Comparison of ENCODE assay signal across 8 cellular contexts in the genomic region with DNA sequence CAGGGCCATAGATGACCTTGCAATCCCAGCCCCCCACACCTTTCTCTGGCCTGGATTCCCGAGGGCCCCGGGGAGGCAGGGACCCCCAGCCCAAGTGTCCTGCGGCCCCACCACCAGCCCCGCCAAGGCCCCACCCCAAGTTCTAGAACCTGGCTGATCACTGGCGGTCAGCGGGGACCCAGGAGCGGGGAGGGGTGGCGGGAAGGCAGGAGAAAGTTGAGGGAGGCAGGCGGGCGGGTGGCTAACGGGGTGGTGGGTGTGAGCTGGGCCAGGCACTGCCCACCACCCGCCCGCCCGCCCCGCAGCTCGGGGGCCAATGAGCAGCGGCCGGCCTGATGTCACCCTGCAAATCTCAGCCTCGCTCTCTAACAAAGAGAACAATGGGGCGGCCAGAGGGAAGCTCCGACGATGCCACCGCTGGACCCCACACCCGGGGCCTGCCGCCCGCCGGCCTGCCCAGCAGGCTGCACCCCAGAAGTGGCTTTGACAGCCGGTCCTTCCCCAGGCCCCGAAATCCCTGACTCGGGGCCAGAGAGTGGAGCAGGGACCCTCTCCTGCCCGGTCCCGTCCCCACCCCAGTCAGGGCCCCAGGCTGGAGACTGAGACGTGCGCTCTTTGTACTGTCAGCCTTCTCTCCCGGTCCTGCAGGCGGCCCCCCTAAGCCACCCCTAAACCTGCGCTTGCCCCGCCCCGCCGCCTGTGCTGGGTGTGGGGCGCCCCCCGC. TPM values are rescaled to one million over a fixed set of nuclear protein-coding genes. Genes with fewer than 3 reads are reported as not detected.
A peak's percentile ranks its signal among the peaks of the same experiment; 100 is the strongest.
DNase-seq lines count a peak whose midpoint lies in the region; ATAC-seq and TF ChIP-seq lines count a peak whose summit lies in the region.

No MANE protein-coding gene starts in this region.

- H3K27ac Mint-ChIP-seq in activated T-cell treated with anti-CD3 and anti-CD28 coated beads, Interleukin-2, amount 50 U/mL, for 72 hours, result no peak overlapping the region

- no peak for TF ChIP-seq CTCF in colonic mucosa (IDR thresholded peaks at IDR 0.05)

- no peak for ATAC-seq in HG02973 (IDR thresholded peaks at IDR 0.05; ENCODE audit: unreplicated experiment)
- no peak for ATAC-seq in activated T-cell treated with anti-CD3 and anti-CD28 coated beads, Interleukin-2, amount 50 U/mL, for 72 hours (replicated peaks in 1 of 2)

- peaks cover 13% of the 10 kb centered on the region for H3K27me3 Mint-ChIP-seq in activated T-cell treated with anti-CD3 and anti-CD28 coated beads, Interleukin-2, amount 50 U/mL, for 72 hours (ENCODE audit: low read depth)

- H3K4me1 ChIP-seq in colonic mucosa (no peaks in the 10 kb centered on the region), subcutaneous abdominal adipose tissue (ENCODE audit: control insufficient read depth in 5 of 5, insufficient read depth in 5 of 5, low read length in 5 of 5) (peaks cover 0 to 20% (median 15%) of the 10 kb centered on the region in 5 donors)

- H3K27ac ChIP-seq in colonic mucosa (peak overlapping the region; percentile 70), layer of hippocampus (ENCODE audit: low read depth, low read length) (peak overlapping the region; percentile 88), subcutaneous abdominal adipose tissue (ENCODE audit: low read depth, low read length) (no peak overlapping the region)

- H3K9ac ChIP-seq in colonic mucosa (ENCODE audit: low read depth in 2 of 2, low read length in 2 of 2), result peak overlapping the region; percentile 61 to 68
- peak overlapping the region in 4 of 5 donors; percentile 42 to 68 (median 56) for H3K9ac ChIP-seq in subcutaneous abdominal adipose tissue (ENCODE audit: low read length in 5 of 5)

- no peaks in the 10 kb centered on the region for H3K27me3 ChIP-seq in colonic mucosa
- no peaks in the 10 kb centered on the region for H3K27me3 ChIP-seq in layer of hippocampus (ENCODE audit: control insufficient read depth, insufficient read depth, low read length)
- H3K27me3 ChIP-seq in subcutaneous abdominal adipose tissue (ENCODE audit: control insufficient read depth in 5 of 5, insufficient read depth in 4 of 5, low read length in 5 of 5), result no peaks in the 10 kb centered on the region

- H3K36me3 ChIP-seq in colonic mucosa, result no peaks in the 10 kb centered on the region
- no peaks in the 10 kb centered on the region for H3K36me3 ChIP-seq in subcutaneous abdominal adipose tissue (ENCODE audit: control insufficient read depth in 5 of 5, insufficient read depth in 5 of 5, low read length in 5 of 5)

- no peaks in the 10 kb centered on the region for H3K9me3 Mint-ChIP-seq in activated T-cell treated with anti-CD3 and anti-CD28 coated beads, Interleukin-2, amount 50 U/mL, for 72 hours

- peaks cover 7% of the 10 kb centered on the region for H3K4me1 Mint-ChIP-seq in activated T-cell treated with anti-CD3 and anti-CD28 coated beads, Interleukin-2, amount 50 U/mL, for 72 hours (ENCODE audit: low read depth)

- DNase-seq in ELF-1 (ENCODE audit: low read depth, low spot score) (peak; percentile 80), NCI-H446 treated with DMSO at 0.1 percent for 48 hours (lab: John Stamatoyannopoulos, UW) (peak; percentile 47), colonic mucosa (peak; percentile 62), germinal center (ENCODE audit: low spot score) (no peak)
- DNase-seq in activated T-cell treated with anti-CD3 and anti-CD28 coated beads, Interleukin-2, amount 50 U/mL, for 72 hours, result no peak

- no peaks in the 10 kb centered on the region for H3K36me3 Mint-ChIP-seq in activated T-cell treated with anti-CD3 and anti-CD28 coated beads, Interleukin-2, amount 50 U/mL, for 72 hours (ENCODE audit: insufficient read depth in 2 of 2)

- H3K4me3 Mint-ChIP-seq in activated T-cell treated with anti-CD3 and anti-CD28 coated beads, Interleukin-2, amount 50 U/mL, for 72 hours, result peak overlapping the region in 1 of 2 donors; percentile 34

- peak overlapping the region; percentile 76 for H3K4me3 ChIP-seq in colonic mucosa
- peak overlapping the region in 4 of 5 donors; percentile 69 to 77 (median 70) for H3K4me3 ChIP-seq in subcutaneous abdominal adipose tissue (ENCODE audit: low read depth in 1 of 5, low read length in 5 of 5)

- intact Hi-C loops in colonic mucosa (cut with DNase I), result no loop called here

- H3K9me3 ChIP-seq in colonic mucosa (no peaks in the 10 kb centered on the region), subcutaneous abdominal adipose tissue (ENCODE audit: control insufficient read depth in 5 of 5, low read length in 5 of 5) (no peaks in the 10 kb centered on the region)

RNA-seq across cellular contexts. Expression of gene MEX3D, which starts 1.6 kb away (rescaled TPM):
- total RNA-seq in colonic mucosa, result 10 to 100 TPM; 31.9 to 54.3 TPM
- 1 to 10 TPM; 6.4 to 6.8 TPM for total RNA-seq in activated T-cell treated with anti-CD3 and anti-CD28 coated beads, Interleukin-2, amount 50 U/mL, for 72 hours

RNA-seq across cellular contexts. Expression of gene MBD3, which starts 26.1 kb away (rescaled TPM):
- total RNA-seq in colonic mucosa, result 100 to 1,000 TPM in 1 of 2 donors, 10 to 100 TPM in 1; 44.9 to 109 TPM
- 10 to 100 TPM; 71.2 to 77.9 TPM for total RNA-seq in activated T-cell treated with anti-CD3 and anti-CD28 coated beads, Interleukin-2, amount 50 U/mL, for 72 hours

RNA-seq across cellular contexts. Expression of gene UQCR11, which starts 38.7 kb away (rescaled TPM):
- 100 to 1,000 TPM; 325 to 336 TPM for total RNA-seq in colonic mucosa
- total RNA-seq in activated T-cell treated with anti-CD3 and anti-CD28 coated beads, Interleukin-2, amount 50 U/mL, for 72 hours, result 100 to 1,000 TPM; 103 to 113 TPM

RNA-seq across cellular contexts. Expression of gene PLK5, which starts 42.7 kb away (rescaled TPM):
- not detected for total RNA-seq in colonic mucosa
- total RNA-seq in activated T-cell treated with anti-CD3 and anti-CD28 coated beads, Interleukin-2, amount 50 U/mL, for 72 hours, result not detected

RNA-seq across cellular contexts. Expression of gene ADAMTSL5, which starts 53.7 kb away (rescaled TPM):
- total RNA-seq in colonic mucosa, result 1 to 10 TPM; 2.2 to 7.3 TPM
- 1 to 10 TPM; 4.3 to 5.5 TPM for total RNA-seq in activated T-cell treated with anti-CD3 and anti-CD28 coated beads, Interleukin-2, amount 50 U/mL, for 72 hours

Comparison
In these comparisons a context has a peak if more than half of its experiments do, and no peak if none do; other contexts are left out.
1. DNase-seq: peak in ELF-1 (single experiment), NCI-H446 treated with DMSO at 0.1 percent for 48 hours (single experiment) and colonic mucosa (single experiment); none in activated T-cell treated with anti-CD3 and anti-CD28 coated beads, Interleukin-2, amount 50 U/mL, for 72 hours (0 of 2) and germinal center (single experiment).
2. RNA of gene MEX3D, which starts 1.6 kb away (total RNA-seq): 31.9 to 54.3 TPM in colonic mucosa; 6.4 to 6.8 TPM in activated T-cell treated with anti-CD3 and anti-CD28 coated beads, Interleukin-2, amount 50 U/mL, for 72 hours; every median in the first group is over 4 times any median in the second.